9 cellular contexts compared by ENCODE assay signal in the genomic region with DNA sequence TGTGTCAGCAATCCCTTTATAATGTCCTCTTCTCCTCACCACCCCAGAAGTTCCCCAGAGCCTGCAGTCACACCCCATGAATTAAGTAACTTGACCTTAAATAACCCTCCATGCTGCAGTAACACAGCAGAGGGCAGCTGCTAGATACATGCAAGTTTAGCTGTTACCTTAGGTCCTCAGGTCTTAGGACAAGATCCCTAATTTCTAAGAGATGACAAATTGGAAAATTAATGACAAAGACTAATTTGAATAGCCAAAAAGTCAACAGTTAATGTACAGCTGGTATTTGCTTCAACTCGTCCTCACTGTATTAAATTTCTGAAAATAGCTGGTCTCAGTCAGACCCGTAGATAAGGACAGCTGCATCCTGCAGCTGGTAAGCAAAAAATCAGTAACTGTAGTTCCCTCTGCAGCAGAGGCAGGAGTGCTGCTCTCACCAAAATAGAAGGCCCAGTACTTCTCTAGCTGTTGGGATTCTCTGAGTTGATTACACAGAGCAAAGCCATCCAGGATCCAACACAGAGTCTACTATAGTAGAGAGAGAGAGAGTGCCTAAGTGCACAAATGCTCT.
DNase-seq lines count a peak whose midpoint lies in the region; ATAC-seq, FAIRE-seq and TF ChIP-seq lines count a peak whose summit lies in the region.
"Had no signal": no experiment of that assay in that cellular context is flagged by ENCODE, and none has a peak within 500 bp of the region (broad histone marks: within the 10 kb centered on the region; RNA-seq: fewer than 3 reads in every experiment).

No MANE protein-coding gene starts in this region.

- no peaks in the 10 kb centered on the region for H3K9me3 ChIP-seq in OCI-LY3 (ENCODE audit: insufficient read depth, low read length)
- H3K9me3 ChIP-seq in prostate gland = no peaks in the 10 kb centered on the region

- intact Hi-C loops in prostate gland (cut with DNase I) = no loop called here

- H3K27ac ChIP-seq in OCI-LY3 (ENCODE audit: low read length) (peak overlapping the region; percentile 24), prostate gland (no peak overlapping the region)

- H3K4me2 ChIP-seq in OCI-LY3 (ENCODE audit: low read length) = peak overlapping the region; percentile 61

- peak overlapping the region; percentile 16; the same call in 1 of the 2 replicates for H2AFZ ChIP-seq in OCI-LY3 (ENCODE audit: low read depth, low read length)

- H3K4me1 ChIP-seq in OCI-LY3 (ENCODE audit: low read length) (peaks cover 39% of the 10 kb centered on the region), prostate gland (replicated peaks) (no peaks in the 10 kb centered on the region)

- H3K27me3 ChIP-seq in OCI-LY3 (ENCODE audit: low read depth, low read length) (no peaks in the 10 kb centered on the region), prostate gland (replicated peaks; ENCODE audit: insufficient read depth) (no peaks in the 10 kb centered on the region)

- WGBS in prostate gland = 16% methylated on average over 2 of the region's 2 CpGs

- ATAC-seq in GM19452 (IDR thresholded peaks at IDR 0.05; ENCODE audit: unreplicated experiment) = peak; percentile 46
- ATAC-seq in HG03457 (IDR thresholded peaks at IDR 0.05; ENCODE audit: unreplicated experiment) = peak; percentile 39

- no peak overlapping the region for H3K9ac ChIP-seq in OCI-LY3 (ENCODE audit: low read length)

- H3K36me3 ChIP-seq in OCI-LY3 (replicated peaks; ENCODE audit: low read depth, low read length) (peaks cover 3% of the 10 kb centered on the region), prostate gland (no peaks in the 10 kb centered on the region)

- 0 out of 2 replicates have a peak overlapping the region, but pooled peaks have one; percentile 2 for H3K4me3 ChIP-seq in OCI-LY3 (ENCODE audit: low read length)
- H3K4me3 ChIP-seq in prostate gland = no peak overlapping the region
- H3K4me3 ChIP-seq: skin epidermis had no signal

- DNase-seq in Ammon's horn (ENCODE audit: low spot score) (peak; percentile 48), iris pigment epithelial cell (ENCODE audit: low read depth) (peak; percentile 32), RCC 7860 (ENCODE audit: low spot score) (no peak), prostate gland (ENCODE audit: low spot score) (no peak), activated T-cell treated with anti-CD3 and anti-CD28 coated beads for 4 hours (no peak)

- TF ChIP-seq POLR2A in prostate gland (IDR thresholded peaks at IDR 0.05) = no peak

- no peaks in the 10 kb centered on the region for H4K20me1 ChIP-seq in OCI-LY3 (ENCODE audit: insufficient read depth, low read length)

- no peak for FAIRE-seq in RCC 7860 (lab: Jason Lieb, UNC)

- no peak for TF ChIP-seq CTCF in OCI-LY3 (IDR thresholded peaks at IDR 0.05; ENCODE audit: low read depth, low read length)
- no peak for TF ChIP-seq CTCF in prostate gland (IDR thresholded peaks at IDR 0.05)

- no peaks in the 10 kb centered on the region for H3K79me2 ChIP-seq in OCI-LY3 (ENCODE audit: low read length)

Comparison
In these comparisons a context has a peak if more than half of its experiments do, and no peak if none do; other contexts are left out.
1. DNase-seq: peak in Ammon's horn (single experiment) and iris pigment epithelial cell (single experiment); none in RCC 7860 (single experiment), prostate gland (single experiment) and activated T-cell treated with anti-CD3 and anti-CD28 coated beads for 4 hours (single experiment).